ENCODE assay signal across 23 cellular contexts in genomic region chr17:57651996-57652395, GRCh38.
"Had no signal": no experiment of that assay in that cellular context is flagged by ENCODE, and none has a peak within 500 bp of the region (broad histone marks: within the 10 kb centered on the region; RNA-seq: fewer than 3 reads in every experiment).

No MANE protein-coding gene starts in this region.

- H3K9me3 Mint-ChIP-seq: IgD-negative memory B cell had no signal

- H3K27me3 Mint-ChIP-seq: IgD-negative memory B cell had no signal

- H3K4me3 ChIP-seq: K562, SJSA1, SK-N-MC had no signal

- H3K9me3 ChIP-seq: SJSA1 had no signal

- H3K4me3 Mint-ChIP-seq: IgD-negative memory B cell had no signal

- H3K9ac ChIP-seq: KMS-11 had no signal

- H3K27me3 ChIP-seq: SJSA1 had no signal

- DNase-seq: Kasumi-1, MM.1S, NCI-H1092 treated with DMSO at 0.1 percent for 48 hours, NCI-H1436, NCI-H187, NCI-H2029, NCI-H2081 treated with DMSO at 0.1 percent for 48 hours, NCI-H2171, NCI-H226, NCI-H446, NCI-H510A, NCI-H524 treated with DMSO at 0.1 percent for 48 hours, NCI-H69, NCI-H774, Right ventricle myocardium superior, RPMI8226, SIG-M5 had no signal

- ATAC-seq: K562 had no signal

- H3K27ac ChIP-seq: HL-60, KMS-11, SJSA1, SK-N-MC had no signal

- H3K27ac Mint-ChIP-seq: IgD-negative memory B cell had no signal

- H3K4me2 ChIP-seq: KMS-11 had no signal
